Comparison of ENCODE assay signal across 18 cellular contexts in genomic region chr14:103734081-103734888, GRCh38. TPM values are rescaled to one million over a fixed set of nuclear protein-coding genes. Genes with fewer than 3 reads are reported as not detected.
DNase-seq lines count a peak whose midpoint lies in the region; ATAC-seq and TF ChIP-seq lines count a peak whose summit lies in the region.
"Had no signal": no experiment of that assay in that cellular context is flagged by ENCODE, and none has a peak within 500 bp of the region (broad histone marks: within the 10 kb centered on the region; RNA-seq: fewer than 3 reads in every experiment).

No MANE protein-coding gene starts in this region.

- H3K27ac ChIP-seq in esophagus muscularis mucosa (replicated peaks in 1 of 4) = peak overlapping the region; percentile 86 to 94 (median 92)
- H3K27ac ChIP-seq: BLaER1 treated with 17β-estradiol and CSF1 and Interleukin-3, amounts not matched to agents 10 nM and 100 nM; left lung; transverse colon had no signal

- H3K36me3 ChIP-seq in esophagus muscularis mucosa = peaks cover 33 to 91% (median 64%) of the 10 kb centered on the region in 4 donors

- ATAC-seq in Right ventricle myocardium inferior (no peak), left cardiac atrium (no peak), HG02610 (IDR thresholded peaks at IDR 0.05; ENCODE audit: unreplicated experiment) (no peak)
- ATAC-seq: HCT116; K562; left lung; stimulated activated memory B cell treated with anti-CD40 and anti-IgM and Interleukin-4, amounts not matched to agents 10 μg/mL and 1 μg/mL and 100 μg/mL, for 72 hours had no signal

- TF ChIP-seq EP300 in esophagus muscularis mucosa (IDR thresholded peaks at IDR 0.05) = no peak

- TF ChIP-seq CTCF in esophagus muscularis mucosa (IDR thresholded peaks at IDR 0.05) = no peak

- peaks cover 37 to 95% (median 73%) of the 10 kb centered on the region in 4 donors for H3K4me1 ChIP-seq in esophagus muscularis mucosa
- H3K4me1 ChIP-seq: BLaER1 treated with 17β-estradiol and CSF1 and Interleukin-3, amounts not matched to agents 10 nM and 100 nM had no signal

- no peak overlapping the region for H3K4me3 ChIP-seq in esophagus muscularis mucosa
- H3K4me3 ChIP-seq: BLaER1 treated with 17β-estradiol and CSF1 and Interleukin-3, amounts not matched to agents 10 nM and 100 nM; K562; left lung; transverse colon had no signal

- no peak for TF ChIP-seq POLR2A in esophagus muscularis mucosa (IDR thresholded peaks at IDR 0.05; ENCODE audit: low read depth)

- no peaks in the 10 kb centered on the region for H3K9me3 ChIP-seq in esophagus muscularis mucosa
- H3K9me3 ChIP-seq: BLaER1 treated with 17β-estradiol and CSF1 and Interleukin-3, amounts not matched to agents 10 nM and 100 nM; left lung; transverse colon had no signal

- H3K27me3 ChIP-seq in esophagus muscularis mucosa = no peaks in the 10 kb centered on the region
- H3K27me3 ChIP-seq: BLaER1 treated with 17β-estradiol and CSF1 and Interleukin-3, amounts not matched to agents 10 nM and 100 nM; left lung; transverse colon had no signal

- DNase-seq in Right ventricle myocardium inferior (ENCODE audit: missing footprints) = peak; percentile 59
- DNase-seq in left cardiac atrium = no peak
- no peak for DNase-seq in esophagus muscularis mucosa (ENCODE audit: extremely low spot score)
- DNase-seq in posterior vena cava (ENCODE audit: low spot score) = peak; percentile 70
- DNase-seq in Kasumi-1 (lab: John Stamatoyannopoulos, UW) = no peak
- DNase-seq in 8988T = no peak
- DNase-seq in SKM-1 (lab: John Stamatoyannopoulos, UW; ENCODE audit: unreplicated experiment) = no peak
- DNase-seq: central memory CD4-positive, alpha-beta T cell; NCI-H2029; NCI-H446; occipital lobe; transverse colon had no signal

- 88% methylated on average over 18 of the region's 23 CpGs for WGBS in esophagus muscularis mucosa

- intact Hi-C loops in Right ventricle myocardium inferior (cut with DNase I) = no loop called here
- intact Hi-C loops in left cardiac atrium (cut with DNase I) = no loop called here
- intact Hi-C loops in esophagus muscularis mucosa (cut with DNase I) = no loop called here
- intact Hi-C loops in posterior vena cava (cut with DNase I) = no loop called here

RNA-seq across cellular contexts. Expression of gene ZFYVE21, which starts 18.7 kb away (rescaled TPM):
- total RNA-seq in Right ventricle myocardium inferior = 46.9 TPM
- 10 to 100 TPM; 47.0 to 48.7 TPM for total RNA-seq in left cardiac atrium
- total RNA-seq in esophagus muscularis mucosa = 100 to 1,000 TPM; 121 to 180 (median 156) TPM
- total RNA-seq in posterior vena cava = 10 to 100 TPM; 57.2 to 59.5 TPM

RNA-seq across cellular contexts. Expression of gene XRCC3, which starts 19.0 kb away (rescaled TPM):
- total RNA-seq in Right ventricle myocardium inferior (2.8 TPM), left cardiac atrium (1 to 10 TPM; 3.8 to 4.4 TPM), esophagus muscularis mucosa (1 to 10 TPM; 1.6 to 5.4 (median 2.1) TPM), posterior vena cava (1 to 10 TPM; 4.0 to 4.9 TPM)

Comparison
In these comparisons a context has a peak if more than half of its experiments do, and no peak if none do; other contexts are left out.
1. DNase-seq: peak in Right ventricle myocardium inferior (single experiment) and posterior vena cava (single experiment); none in left cardiac atrium (single experiment), esophagus muscularis mucosa (single experiment), Kasumi-1 (0 of 2), 8988T (single experiment) and SKM-1 (single experiment).